In genomic region chr7:6008668-6009611, GRCh38 we compare ENCODE assay signal across 1 cellular context.
TF ChIP-seq lines count a peak whose summit lies in the region.

Gene AIMP2, plus strand, starts transcription at chr7:6009272. Its CDS starts 92 bp downstream, at chr7:6009364.
Gene PMS2, minus strand, starts transcription at chr7:6009049. Its CDS starts 30 bp downstream, at chr7:6009019.

TF ChIP-seq in HepG2, 621 proteins besides CTCF, POLR2A, EP300 and RAD21 (continued from another document and continues in another):
- TF ChIP-seq ZNF33A (CRISPR knock-in tag; IDR thresholded peaks at IDR 0.05; ENCODE audit: borderline replicate concordance) (no peak), RFX5 (IDR thresholded peaks at IDR 0.05; ENCODE audit: low read depth, low read length) (peak; percentile 90), ZNF841 (CRISPR knock-in tag; IDR thresholded peaks at IDR 0.05; ENCODE audit: borderline replicate concordance) (peak; percentile 96), GTF3A (CRISPR knock-in tag; conservative IDR thresholded peaks at IDR 0.05) (peak; percentile 95; the same call in 1 of the 2 replicates), FOXC1 (CRISPR knock-in tag; IDR thresholded peaks at IDR 0.05; ENCODE audit: borderline replicate concordance) (peak; percentile 100), KLF15 (CRISPR knock-in tag; IDR thresholded peaks at IDR 0.05; ENCODE audit: borderline replicate concordance) (peak; percentile 99), ZNF839 (CRISPR knock-in tag; IDR thresholded peaks at IDR 0.05; ENCODE audit: borderline replicate concordance) (peak; percentile 96; the same call in 1 of the 2 replicates), HNRNPK (IDR thresholded peaks at IDR 0.05; ENCODE audit: low read depth, low read length, poor library complexity, severe bottlenecking) (no peak), JUND (CRISPR knock-in tag; IDR thresholded peaks at IDR 0.05) (peak; percentile 84), NR2C2 (CRISPR knock-in tag; IDR thresholded peaks at IDR 0.05; ENCODE audit: borderline replicate concordance) (peak; percentile 98), MATR3 (CRISPR knock-in tag; IDR thresholded peaks at IDR 0.05) (no peak), SMYD3 (CRISPR knock-in tag; IDR thresholded peaks at IDR 0.05) (peak; percentile 97), HCFC1 (IDR thresholded peaks at IDR 0.05; ENCODE audit: low read depth, low read length) (no peak; the same call in none of the 2 replicates), ZNF496 (CRISPR knock-in tag; IDR thresholded peaks at IDR 0.05; ENCODE audit: insufficient replicate concordance) (peak; percentile 75), ZNF503 (CRISPR knock-in tag; IDR thresholded peaks at IDR 0.05) (peak; percentile 91; the same call in 1 of the 2 replicates), ZBTB20 (CRISPR knock-in tag; IDR thresholded peaks at IDR 0.05; ENCODE audit: borderline replicate concordance, low read depth) (peak; percentile 98; the same call in 1 of the 2 replicates), KDM1A (CRISPR knock-in tag; IDR thresholded peaks at IDR 0.05) (no peak), NR2F2 (IDR thresholded peaks at IDR 0.05; ENCODE audit: borderline replicate concordance, low read depth) (peak; percentile 84; the same call in 1 of the 2 replicates), DBP (CRISPR knock-in tag; IDR thresholded peaks at IDR 0.05; ENCODE audit: not compliant biosample characterization) (peak; percentile 94), ARID3A (IDR thresholded peaks at IDR 0.05; ENCODE audit: low read depth, low read length) (no peak), DZIP1 (CRISPR knock-in tag; IDR thresholded peaks at IDR 0.05) (peak; percentile 100), ARNTL (CRISPR knock-in tag; IDR thresholded peaks at IDR 0.05) (peak; percentile 98), ZFP37 (CRISPR knock-in tag; IDR thresholded peaks at IDR 0.05; ENCODE audit: borderline replicate concordance) (peak; percentile 98), MXI1 (IDR thresholded peaks at IDR 0.05; ENCODE audit: borderline replicate concordance, low read depth, low read length) (peak; percentile 97), AHDC1 (CRISPR knock-in tag; IDR thresholded peaks at IDR 0.05; ENCODE audit: borderline replicate concordance) (peak; percentile 87), HIC2 (CRISPR knock-in tag; IDR thresholded peaks at IDR 0.05; ENCODE audit: low read depth) (peak; percentile 86), ZNF564 (CRISPR knock-in tag; IDR thresholded peaks at IDR 0.05) (peak; percentile 97), FOXO4 (CRISPR knock-in tag; conservative IDR thresholded peaks at IDR 0.05) (peak; percentile 99), YY1 (IDR thresholded peaks at IDR 0.05; ENCODE audit: insufficient read depth, insufficient replicate concordance, low read depth, low read length) (peak; percentile 72), GMEB1 (CRISPR knock-in tag; IDR thresholded peaks at IDR 0.05; ENCODE audit: borderline replicate concordance) (peak; percentile 91), CREBL2 (CRISPR knock-in tag; IDR thresholded peaks at IDR 0.05; ENCODE audit: borderline replicate concordance) (peak; percentile 99), ZKSCAN1 (IDR thresholded peaks at IDR 0.05; ENCODE audit: low read length) (0 out of 2 replicates have a peak, but pooled peaks have one; percentile 25), ZNF557 (CRISPR knock-in tag; IDR thresholded peaks at IDR 0.05) (peak; percentile 98), POLR2AphosphoS2 (IDR thresholded peaks at IDR 0.05; ENCODE audit: low read depth, low read length) (peak; percentile 43; the same call in 1 of the 2 replicates), ZNF547 (CRISPR knock-in tag; IDR thresholded peaks at IDR 0.05) (peak; percentile 100), MED8 (CRISPR knock-in tag; IDR thresholded peaks at IDR 0.05; ENCODE audit: insufficient replicate concordance) (no peak)
